In the genomic region with DNA sequence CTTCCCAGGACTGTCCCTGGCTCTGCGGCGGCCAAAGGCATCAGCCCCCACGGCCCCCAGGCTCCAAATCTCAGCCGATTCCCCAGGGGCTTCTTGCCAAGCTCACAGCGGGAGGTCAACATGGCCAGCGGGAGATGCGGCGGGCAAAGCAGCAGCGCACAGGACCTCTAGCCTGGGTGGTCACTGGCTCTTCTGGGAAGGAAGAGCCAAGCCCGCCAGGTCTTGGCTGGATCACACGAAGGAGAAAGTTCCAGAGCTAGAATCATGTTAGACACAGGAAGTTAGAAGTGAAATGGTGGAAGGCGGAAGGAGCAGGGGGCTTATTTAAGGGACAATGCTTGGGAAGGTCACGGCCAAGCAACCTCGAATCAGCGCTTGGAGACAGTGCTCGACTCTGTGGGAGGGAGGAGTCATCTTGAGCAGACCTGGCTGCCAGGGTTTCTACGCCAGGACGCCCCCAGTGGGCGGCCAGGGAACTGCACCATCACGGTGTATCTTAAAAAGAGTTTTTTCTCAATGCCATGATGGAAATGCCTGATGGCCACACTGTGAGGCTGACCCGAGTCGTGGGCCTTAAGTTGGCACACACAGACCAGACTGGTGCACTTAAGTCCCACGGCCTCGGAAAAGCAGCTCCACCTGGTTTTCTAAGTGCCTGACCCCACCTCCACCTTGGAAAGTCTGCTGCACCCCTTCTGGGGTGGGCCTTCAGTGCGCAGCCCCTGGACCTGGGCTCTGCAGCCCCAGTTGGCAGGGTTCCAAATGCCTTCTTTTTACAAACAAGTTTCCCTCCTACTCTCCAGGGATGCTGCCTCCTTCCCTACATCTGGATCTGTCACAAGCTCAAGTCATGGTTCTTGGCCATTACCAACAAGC, we compare ENCODE assay signal across 8 cellular contexts. TPM values are rescaled to one million over a fixed set of nuclear protein-coding genes. Genes with fewer than 3 reads are reported as not detected.
DNase-seq lines count a peak whose midpoint lies in the region; ATAC-seq, FAIRE-seq and TF ChIP-seq lines count a peak whose summit lies in the region.

No MANE protein-coding gene starts in this region.

- peak; percentile 53 for DNase-seq in CMK (ENCODE audit: low read depth)
- peak; percentile 83 for DNase-seq in HT-29 (ENCODE audit: low spot score)
- DNase-seq in SJCRH30, result peak; percentile 68 to 80
- DNase-seq in activated gamma-delta T cell treated with Interleukin-2 at 50 U/mL for 16 hours, result peak; percentile 63
- DNase-seq in pancreas, result peak in 5 of 6 donors; percentile 47 to 90 (median 79)
- peak; percentile 63 to 64 for DNase-seq in tibial nerve (ENCODE audit: low spot score in 2 of 2)

- TF ChIP-seq EP300 in gastroesophageal sphincter (IDR thresholded peaks at IDR 0.05) (no peak), tibial nerve (IDR thresholded peaks at IDR 0.05) (no peak)

- H3K9me3 ChIP-seq in SJCRH30 (replicated peaks) (no peaks in the 10 kb centered on the region), gastroesophageal sphincter (no peaks in the 10 kb centered on the region), pancreas (no peaks in the 10 kb centered on the region), tibial nerve (no peaks in the 10 kb centered on the region)

- H3K4me1 ChIP-seq in SJCRH30 (no peaks in the 10 kb centered on the region), gastroesophageal sphincter (peaks cover 0 to 52% (median 21%) of the 10 kb centered on the region in 3 donors), pancreas (no peaks in the 10 kb centered on the region), tibial nerve (peaks cover 0 to 38% (median 7%) of the 10 kb centered on the region in 4 donors)

- WGBS in gastroesophageal sphincter (ENCODE audit: low coverage in 1 of 2), 2 donors, result 64 to 71% methylated on average over 1 to 9 of the region's 25 CpGs
- 62 to 66% methylated on average over 25 of the region's 25 CpGs for WGBS in pancreas, 2 donors
- WGBS in tibial nerve, 2 donors, result 54 to 58% methylated on average over 21 to 22 of the region's 25 CpGs

- peak; percentile 52 for ATAC-seq in gastroesophageal sphincter
- peak; percentile 59 to 78 (median 70) for ATAC-seq in pancreas
- no peak for ATAC-seq in HG02678 (IDR thresholded peaks at IDR 0.05; ENCODE audit: unreplicated experiment)

- H3K4me3 ChIP-seq in SJCRH30, result no peak overlapping the region
- H3K4me3 ChIP-seq in gastroesophageal sphincter, result no peak overlapping the region
- no peak overlapping the region for H3K4me3 ChIP-seq in pancreas
- H3K4me3 ChIP-seq in tibial nerve, result no peak overlapping the region

- peak in 3 of 4 experiments; percentile 84 to 88 (median 86) for TF ChIP-seq CTCF in gastroesophageal sphincter (IDR thresholded peaks at IDR 0.05)
- TF ChIP-seq CTCF in pancreas (IDR thresholded peaks at IDR 0.05), result peak; percentile 69 to 87 (median 84)
- peak; percentile 77 to 87 (median 79) for TF ChIP-seq CTCF in tibial nerve (IDR thresholded peaks at IDR 0.05)

- H3K36me3 ChIP-seq in SJCRH30 (peaks cover 12% of the 10 kb centered on the region), gastroesophageal sphincter (peaks cover 0 to 84% of the 10 kb centered on the region in 2 donors), pancreas (peaks cover 0 to 13% (median 4%) of the 10 kb centered on the region in 3 donors), tibial nerve (peaks cover 0 to 83% (median 8%) of the 10 kb centered on the region in 3 donors)

- TF ChIP-seq POLR2A in gastroesophageal sphincter (IDR thresholded peaks at IDR 0.05) (no peak), tibial nerve (IDR thresholded peaks at IDR 0.05) (no peak)

- intact Hi-C loops in pancreas (cut with DNase I), result loop anchor here in 2 of 3 donors (10.0 kb wide), 1 partner anchor 313 kb away; no protein-coding TSS in a partner anchor

- H3K27ac ChIP-seq in SJCRH30, result no peak overlapping the region
- peak overlapping the region in 3 of 4 donors; percentile 58 to 60 (median 59) for H3K27ac ChIP-seq in gastroesophageal sphincter
- no peak overlapping the region for H3K27ac ChIP-seq in pancreas
- H3K27ac ChIP-seq in tibial nerve, result peak overlapping the region in 1 of 4 donors; percentile 74

- FAIRE-seq in pancreas (lab: Jason Lieb, UNC), result no peak

- no peaks in the 10 kb centered on the region for H3K27me3 ChIP-seq in SJCRH30
- H3K27me3 ChIP-seq in gastroesophageal sphincter, result no peaks in the 10 kb centered on the region
- no peaks in the 10 kb centered on the region for H3K27me3 ChIP-seq in pancreas
- no peaks in the 10 kb centered on the region for H3K27me3 ChIP-seq in tibial nerve

RNA-seq across cellular contexts. Expression of gene SLC66A1, which starts 29.3 kb away (rescaled TPM):
- 27.2 and 27.9 TPM in 2 replicates for total RNA-seq in HT-29 (2014; rRNA removed; shearing (Covaris generic))
- 31.3 and 33.4 TPM in 2 replicates for total RNA-seq in SJCRH30 (2014; rRNA removed; shearing (Covaris generic))
- total RNA-seq in gastroesophageal sphincter (10 to 100 TPM in 3 of 4 donors, 1 to 10 TPM in 1; 8.1 to 12.3 (median 11.7) TPM), pancreas (1 to 10 TPM; 6.4 to 9.1 (median 7.7) TPM), tibial nerve (10 to 100 TPM; 14.4 to 30.3 (median 21.2) TPM)
- 10 to 100 TPM; 23.5 to 26.1 TPM for polyA plus RNA-seq in pancreas

RNA-seq across cellular contexts. Expression of gene AKR7A2, which starts 29.5 kb away (rescaled TPM):
- 202 and 211 TPM in 2 replicates for total RNA-seq in HT-29 (2014; rRNA removed; shearing (Covaris generic))
- total RNA-seq in SJCRH30 (2014; rRNA removed; shearing (Covaris generic)), result 64.0 and 71.6 TPM in 2 replicates
- total RNA-seq in gastroesophageal sphincter, result 10 to 100 TPM; 58.2 to 77.2 (median 63.7) TPM
- total RNA-seq in pancreas, result 10 to 100 TPM; 23.1 to 33.8 (median 27.8) TPM
- polyA plus RNA-seq in pancreas, result 10 to 100 TPM; 11.7 to 31.9 TPM
- total RNA-seq in tibial nerve, result 10 to 100 TPM; 64.5 to 91.0 (median 80.7) TPM

RNA-seq across cellular contexts. Expression of gene AKR7A3, which starts 52.9 kb away (rescaled TPM):
- 136 and 142 TPM in 2 replicates for total RNA-seq in HT-29 (2014; rRNA removed; shearing (Covaris generic))
- total RNA-seq in SJCRH30 (2014; rRNA removed; shearing (Covaris generic)), result 0.06 and 0.25 TPM in 2 replicates
- 1 to 10 TPM in 1 of 4 donors, under 1 TPM in 3; 0.27 to 1.6 (median 0.71) TPM for total RNA-seq in gastroesophageal sphincter
- total RNA-seq in pancreas, result 100 to 1,000 TPM in 4 of 6 donors, 10 to 100 TPM in 2; 34.8 to 328 (median 266) TPM
- polyA plus RNA-seq in pancreas, result 100 to 1,000 TPM in 1 of 2 donors, 1 to 10 TPM in 1; 3.0 to 209 TPM
- 1 to 10 TPM in 3 of 4 donors, under 1 TPM in 1; 0.84 to 4.1 (median 2.5) TPM for total RNA-seq in tibial nerve

Comparison
In these comparisons a context has a peak if more than half of its experiments do, and no peak if none do; other contexts are left out.
1. H3K27ac ChIP-seq: peak in gastroesophageal sphincter (3 of 4); none in SJCRH30 (single experiment) and pancreas (0 of 4).
2. RNA of gene AKR7A3, which starts 52.9 kb away (total RNA-seq): 34.8 to 328 TPM in pancreas and 136 to 142 TPM in HT-29; 0.84 to 4.1 TPM in tibial nerve, 0.27 to 1.6 TPM in gastroesophageal sphincter and 0.06 to 0.25 TPM in SJCRH30; every median in the first group is over 4 times any median in the second.
3. Peak in every context shown above with its lines, with median percentiles within 50 percentile points of each other: DNase-seq and CTCF ChIP-seq.